In the genomic region with DNA sequence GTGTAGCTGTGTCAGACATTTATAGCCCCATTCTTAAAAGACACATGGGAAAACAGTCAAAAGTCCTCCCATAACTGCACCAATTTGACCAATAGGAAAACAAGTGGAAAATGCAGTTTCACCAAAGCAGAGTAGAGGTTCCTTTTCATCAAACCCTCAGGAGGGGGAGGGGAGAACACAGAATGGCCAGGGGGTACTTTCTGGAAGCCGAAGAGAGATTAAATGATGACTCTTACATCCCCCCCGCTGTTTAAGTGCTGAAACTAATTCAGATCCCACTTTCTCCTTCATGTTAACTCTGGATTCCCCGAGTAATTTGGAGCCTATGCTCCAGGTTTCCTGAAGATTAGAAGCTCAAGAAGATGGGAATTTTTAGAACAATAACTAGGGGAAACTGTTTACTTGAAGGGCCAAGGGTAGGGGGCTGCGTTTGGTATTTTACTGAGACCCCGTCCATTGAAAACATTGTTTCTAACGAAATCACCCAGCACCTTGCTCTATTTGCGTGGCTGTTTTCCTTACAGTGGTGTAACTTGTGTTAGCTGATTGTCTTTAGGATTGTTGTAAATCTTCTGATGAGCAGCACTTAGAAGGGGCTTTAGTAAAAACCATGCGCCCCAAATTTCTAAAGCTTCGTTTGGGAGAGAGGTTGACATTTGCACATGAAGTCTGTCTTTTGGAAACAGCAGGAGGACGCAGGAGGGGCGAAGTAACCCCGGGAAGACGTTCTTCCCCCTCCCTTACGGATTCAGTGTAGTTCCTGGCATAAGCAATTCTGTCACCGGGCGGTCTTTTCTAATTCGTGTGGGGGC, we compare ENCODE assay signal across 11 cellular contexts. TPM values are rescaled to one million over a fixed set of nuclear protein-coding genes. Genes with fewer than 3 reads are reported as not detected.
DNase-seq lines count a peak whose midpoint lies in the region; ATAC-seq and TF ChIP-seq lines count a peak whose summit lies in the region.
"Had no signal": no experiment of that assay in that cellular context is flagged by ENCODE, and none has a peak within 500 bp of the region (broad histone marks: within the 10 kb centered on the region; RNA-seq: fewer than 3 reads in every experiment).

No MANE protein-coding gene starts in this region.

- H3K4me3 Mint-ChIP-seq in activated naive CD8-positive, alpha-beta T cell treated with anti-CD3 and anti-CD28 coated beads, Interleukin-2, amount 50 U/mL, for 24 hours: peak overlapping the region; percentile 96
- peak overlapping the region; percentile 61 to 79 (median 73) for H3K4me3 Mint-ChIP-seq in immature natural killer cell

- TF ChIP-seq CTCF in HEK293 (tag by site-specific recombination; IDR thresholded peaks at IDR 0.05): no peak

- DNase-seq in activated naive CD8-positive, alpha-beta T cell treated with anti-CD3 and anti-CD28 coated beads, Interleukin-2, amount 50 U/mL, for 24 hours: no peak
- DNase-seq in immature natural killer cell: no peak
- no peak for DNase-seq in SIG-M5 (lab: John Stamatoyannopoulos, UW)
- no peak for DNase-seq in NCI-H1694 (lab: John Stamatoyannopoulos, UW)
- DNase-seq: T1000 had no signal

- POLR2A ChIA-PET in HEK293 (lab: Yijun Ruan, JAX): no interaction called here

- H3K4me1 Mint-ChIP-seq in activated naive CD8-positive, alpha-beta T cell treated with anti-CD3 and anti-CD28 coated beads, Interleukin-2, amount 50 U/mL, for 24 hours: peaks cover 49% of the 10 kb centered on the region
- peaks cover 48 to 62% of the 10 kb centered on the region in 2 donors for H3K4me1 Mint-ChIP-seq in immature natural killer cell

- peaks cover 35% of the 10 kb centered on the region for H4K20me1 ChIP-seq in BLaER1

- H3K4me3 ChIP-seq in BLaER1 (peak overlapping the region; percentile 85), HEK293 (ENCODE audit: low read depth, low read length) (peak overlapping the region; percentile 15; the same call in 1 of the 2 replicates)

- H3K9me3 ChIP-seq in BLaER1 (no peaks in the 10 kb centered on the region), HEK293 (ENCODE audit: control insufficient read depth, insufficient read depth, low read depth, low read length) (no peaks in the 10 kb centered on the region)
- H3K9me3 ChIP-seq: upper lobe of left lung had no signal

- no peak for ATAC-seq in activated naive CD8-positive, alpha-beta T cell treated with anti-CD3 and anti-CD28 coated beads, Interleukin-2, amount 50 U/mL, for 24 hours
- no peak for ATAC-seq in HG03342 (IDR thresholded peaks at IDR 0.05; ENCODE audit: unreplicated experiment)
- no peak for ATAC-seq in HG03439 (IDR thresholded peaks at IDR 0.05; ENCODE audit: unreplicated experiment)
- ATAC-seq: HepG2 had no signal

- peaks cover 6% of the 10 kb centered on the region for H3K36me3 Mint-ChIP-seq in activated naive CD8-positive, alpha-beta T cell treated with anti-CD3 and anti-CD28 coated beads, Interleukin-2, amount 50 U/mL, for 24 hours (ENCODE audit: low read depth)
- H3K36me3 Mint-ChIP-seq in immature natural killer cell: no peaks in the 10 kb centered on the region

- H3K27me3 Mint-ChIP-seq in activated naive CD8-positive, alpha-beta T cell treated with anti-CD3 and anti-CD28 coated beads, Interleukin-2, amount 50 U/mL, for 24 hours: peaks cover 14% of the 10 kb centered on the region
- H3K27me3 Mint-ChIP-seq in immature natural killer cell (ENCODE audit: low read depth in 3 of 3): peaks cover 31 to 39% (median 35%) of the 10 kb centered on the region in 3 donors

- peaks cover 42% of the 10 kb centered on the region for H3K4me1 ChIP-seq in BLaER1
- H3K4me1 ChIP-seq in HEK293 (ENCODE audit: control insufficient read depth, insufficient read depth, low read length): peaks cover 3% of the 10 kb centered on the region

- H3K36me3 ChIP-seq in BLaER1 (peaks cover 10% of the 10 kb centered on the region), HEK293 (ENCODE audit: control insufficient read depth in 2 of 2, insufficient read depth in 1 of 2, low read length in 2 of 2) (no peaks in the 10 kb centered on the region)
- H3K36me3 ChIP-seq: upper lobe of left lung had no signal

- peak overlapping the region; percentile 85 for H3K27ac Mint-ChIP-seq in activated naive CD8-positive, alpha-beta T cell treated with anti-CD3 and anti-CD28 coated beads, Interleukin-2, amount 50 U/mL, for 24 hours
- no peak overlapping the region for H3K27ac Mint-ChIP-seq in immature natural killer cell

- H3K27ac ChIP-seq in BLaER1 (peak overlapping the region; percentile 98), HEK293 (ENCODE audit: extremely low read depth, low read depth, low read length) (peak overlapping the region; percentile 26; the same call in 1 of the 2 replicates)

- peaks cover 91% of the 10 kb centered on the region for H3K27me3 ChIP-seq in BLaER1

- CTCF ChIA-PET in HEK293 (lab: Yijun Ruan, JAX): interaction anchor here (0.5 kb wide), 1 partner anchor 9 kb away, joined by 3 read pairs; no protein-coding TSS in a partner anchor

- H3K4me2 ChIP-seq in BLaER1: peak overlapping the region; percentile 95

- H3K9ac ChIP-seq in BLaER1: peak overlapping the region; percentile 97

- no peaks in the 10 kb centered on the region for H3K9me3 Mint-ChIP-seq in activated naive CD8-positive, alpha-beta T cell treated with anti-CD3 and anti-CD28 coated beads, Interleukin-2, amount 50 U/mL, for 24 hours
- H3K9me3 Mint-ChIP-seq in immature natural killer cell: peaks cover 0 to 2% (median 0%) of the 10 kb centered on the region in 6 donors

TF ChIP-seq in HEK293, 187 proteins besides CTCF, POLR2A, EP300 and RAD21 (continues in another document):
- TF ChIP-seq ZNF174 (tag by site-specific recombination; IDR thresholded peaks at IDR 0.05): no peak
- TF ChIP-seq, protein P1, sequence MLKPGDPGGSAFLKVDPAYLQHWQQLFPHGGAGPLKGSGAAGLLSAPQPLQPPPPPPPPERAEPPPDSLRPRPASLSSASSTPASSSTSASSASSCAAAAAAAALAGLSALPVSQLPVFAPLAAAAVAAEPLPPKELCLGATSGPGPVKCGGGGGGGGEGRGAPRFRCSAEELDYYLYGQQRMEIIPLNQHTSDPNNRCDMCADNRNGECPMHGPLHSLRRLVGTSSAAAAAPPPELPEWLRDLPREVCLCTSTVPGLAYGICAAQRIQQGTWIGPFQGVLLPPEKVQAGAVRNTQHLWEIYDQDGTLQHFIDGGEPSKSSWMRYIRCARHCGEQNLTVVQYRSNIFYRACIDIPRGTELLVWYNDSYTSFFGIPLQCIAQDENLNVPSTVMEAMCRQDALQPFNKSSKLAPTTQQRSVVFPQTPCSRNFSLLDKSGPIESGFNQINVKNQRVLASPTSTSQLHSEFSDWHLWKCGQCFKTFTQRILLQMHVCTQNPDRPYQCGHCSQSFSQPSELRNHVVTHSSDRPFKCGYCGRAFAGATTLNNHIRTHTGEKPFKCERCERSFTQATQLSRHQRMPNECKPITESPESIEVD (tag by site-specific recombination; IDR thresholded peaks at IDR 0.05): peak; percentile 84
- no peak for TF ChIP-seq YY1 (tag by site-specific recombination; IDR thresholded peaks at IDR 0.05)
- TF ChIP-seq ZNF48 (tag by site-specific recombination; IDR thresholded peaks at IDR 0.05): no peak
- TF ChIP-seq ZNF558 (tag by site-specific recombination; IDR thresholded peaks at IDR 0.05): no peak
- no peak for TF ChIP-seq ZNF664 (tag by site-specific recombination; IDR thresholded peaks at IDR 0.05)
- TF ChIP-seq, protein P2, sequence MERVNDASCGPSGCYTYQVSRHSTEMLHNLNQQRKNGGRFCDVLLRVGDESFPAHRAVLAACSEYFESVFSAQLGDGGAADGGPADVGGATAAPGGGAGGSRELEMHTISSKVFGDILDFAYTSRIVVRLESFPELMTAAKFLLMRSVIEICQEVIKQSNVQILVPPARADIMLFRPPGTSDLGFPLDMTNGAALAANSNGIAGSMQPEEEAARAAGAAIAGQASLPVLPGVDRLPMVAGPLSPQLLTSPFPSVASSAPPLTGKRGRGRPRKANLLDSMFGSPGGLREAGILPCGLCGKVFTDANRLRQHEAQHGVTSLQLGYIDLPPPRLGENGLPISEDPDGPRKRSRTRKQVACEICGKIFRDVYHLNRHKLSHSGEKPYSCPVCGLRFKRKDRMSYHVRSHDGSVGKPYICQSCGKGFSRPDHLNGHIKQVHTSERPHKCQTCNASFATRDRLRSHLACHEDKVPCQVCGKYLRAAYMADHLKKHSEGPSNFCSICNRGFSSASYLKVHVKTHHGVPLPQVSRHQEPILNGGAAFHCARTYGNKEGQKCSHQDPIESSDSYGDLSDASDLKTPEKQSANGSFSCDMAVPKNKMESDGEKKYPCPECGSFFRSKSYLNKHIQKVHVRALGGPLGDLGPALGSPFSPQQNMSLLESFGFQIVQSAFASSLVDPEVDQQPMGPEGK (tag by site-specific recombination; IDR thresholded peaks at IDR 0.05): peak; percentile 13; the same call in 1 of the 2 replicates
- TF ChIP-seq, protein P3, sequence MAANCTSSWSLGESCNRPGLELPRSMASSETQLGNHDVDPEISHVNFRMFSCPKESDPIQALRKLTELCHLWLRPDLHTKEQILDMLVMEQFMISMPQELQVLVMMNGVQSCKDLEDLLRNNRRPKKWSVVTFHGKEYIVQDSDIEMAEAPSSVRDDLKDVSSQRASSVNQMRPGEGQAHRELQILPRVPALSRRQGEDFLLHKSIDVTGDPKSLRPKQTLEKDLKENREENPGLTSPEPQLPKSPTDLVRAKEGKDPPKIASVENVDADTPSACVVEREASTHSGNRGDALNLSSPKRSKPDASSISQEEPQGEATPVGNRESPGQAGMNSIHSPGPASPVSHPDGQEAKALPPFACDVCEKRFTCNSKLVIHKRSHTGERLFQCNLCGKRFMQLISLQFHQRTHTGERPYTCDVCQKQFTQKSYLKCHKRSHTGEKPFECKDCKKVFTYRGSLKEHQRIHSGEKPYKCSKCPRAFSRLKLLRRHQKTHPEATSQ (tag by site-specific recombination; IDR thresholded peaks at IDR 0.05): no peak

RNA-seq across cellular contexts. Expression of a gene that starts 2.2 kb away (rescaled TPM):
- 10 to 100 TPM; 16.7 to 29.7 (median 28.7) TPM for polyA plus RNA-seq in immature natural killer cell
